17 cellular contexts compared by ENCODE assay signal in the genomic region with DNA sequence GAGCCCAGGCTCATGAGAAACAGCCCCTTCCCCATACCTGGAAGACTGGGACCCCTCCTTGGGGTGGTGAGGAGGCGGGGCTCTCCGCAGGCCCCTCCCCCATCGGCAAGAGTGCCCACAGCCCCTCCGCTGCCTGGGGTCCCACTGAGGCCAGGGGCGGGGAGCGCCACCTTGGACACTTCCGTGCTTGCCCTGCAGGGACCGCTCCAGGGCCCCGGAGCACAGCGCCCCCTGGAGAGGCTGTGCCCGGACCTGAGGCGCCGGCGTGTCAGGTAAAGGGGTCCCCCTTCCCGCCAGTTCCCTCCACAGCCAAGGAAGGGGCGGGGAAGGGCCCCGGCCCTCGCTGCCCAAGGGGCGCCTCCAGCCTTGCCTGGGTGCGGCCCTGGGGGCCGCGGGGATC. TPM values are rescaled to one million over a fixed set of nuclear protein-coding genes. Genes with fewer than 3 reads are reported as not detected.
DNase-seq lines count a peak whose midpoint lies in the region; ATAC-seq and TF ChIP-seq lines count a peak whose summit lies in the region.
"Had no signal": no experiment of that assay in that cellular context is flagged by ENCODE, and none has a peak within 500 bp of the region (broad histone marks: within the 10 kb centered on the region; RNA-seq: fewer than 3 reads in every experiment).

No MANE protein-coding gene starts in this region.

- no TSS peak for BruUV-seq in PC-3 (replicated peaks; lab: Mats Ljungman, UMichigan)

- no peak overlapping the region for H3K27ac ChIP-seq in PC-3 (ENCODE audit: low read length)
- no peak overlapping the region for H3K27ac ChIP-seq in hepatocyte
- no peak overlapping the region for H3K27ac ChIP-seq in sigmoid colon
- H3K27ac ChIP-seq: dorsolateral prefrontal cortex, neutrophil had no signal

- H3K79me2 ChIP-seq in PC-3 (ENCODE audit: low read length) (no peaks in the 10 kb centered on the region), hepatocyte (no peaks in the 10 kb centered on the region)

- no peaks in the 10 kb centered on the region for H3K9me2 ChIP-seq in PC-3 (replicated peaks; ENCODE audit: low read length)
- H3K9me2 ChIP-seq in hepatocyte (replicated peaks; ENCODE audit: insufficient read depth) = no peaks in the 10 kb centered on the region

- CTCF ChIA-PET in PC-3 (lab: Charles Lee) = no interaction called here

- H3K9ac ChIP-seq in PC-3 (ENCODE audit: low read length) = no peak overlapping the region

- intact Hi-C loops in PC-3 (cut with micrococcal nuclease) (no loop called here), sigmoid colon (cut with DNase I) (no loop called here)

- H3K4me2 ChIP-seq in PC-3 (ENCODE audit: low read length) (no peak overlapping the region), hepatocyte (no peak overlapping the region)

- peaks cover 19% of the 10 kb centered on the region for H3K36me3 ChIP-seq in PC-3 (ENCODE audit: low read depth, low read length)
- no peaks in the 10 kb centered on the region for H3K36me3 ChIP-seq in hepatocyte (replicated peaks; ENCODE audit: insufficient read depth, low read depth)
- no peaks in the 10 kb centered on the region for H3K36me3 ChIP-seq in sigmoid colon

- POLR2A ChIA-PET in PC-3 (lab: Charles Lee; ENCODE audit: unreplicated experiment) = interaction anchor here (0.5 kb wide), 1 partner anchor 295 kb away, joined by 9 read pairs; no protein-coding TSS in a partner anchor

- H3K4me3 ChIP-seq in PC-3 (ENCODE audit: low read length) (no peak overlapping the region), hepatocyte (no peak overlapping the region), sigmoid colon (no peak overlapping the region)
- H3K4me3 ChIP-seq: dorsolateral prefrontal cortex had no signal

- TF ChIP-seq EP300 in sigmoid colon (IDR thresholded peaks at IDR 0.05) = no peak

- H4K20me1 ChIP-seq in PC-3 (ENCODE audit: low read length) (no peaks in the 10 kb centered on the region), hepatocyte (ENCODE audit: insufficient read depth, poor library complexity, severe bottlenecking) (no peaks in the 10 kb centered on the region)

- no peaks in the 10 kb centered on the region for H3F3A ChIP-seq in PC-3 (ENCODE audit: low read length, unreplicated experiment)

- 85% methylated on average over 20 of the region's 22 CpGs for WGBS in hepatocyte (ENCODE audit: low lambda C conversion rate, missing lambda C conversion rate)
- WGBS in sigmoid colon, 2 donors = 67 to 87% methylated on average over 22 of the region's 22 CpGs

- H3K4me1 ChIP-seq in PC-3 (ENCODE audit: insufficient read depth, low read length) = no peaks in the 10 kb centered on the region
- H3K4me1 ChIP-seq in hepatocyte (ENCODE audit: insufficient read depth) = no peaks in the 10 kb centered on the region
- no peaks in the 10 kb centered on the region for H3K4me1 ChIP-seq in sigmoid colon

- TF ChIP-seq CTCF in GM12872 (IDR thresholded peaks at IDR 0.05; ENCODE audit: insufficient read depth, low read depth, low read length) (peak; percentile 44), PC-3 (conservative IDR thresholded peaks at IDR 0.05; ENCODE audit: low read depth, low read length) (peak; percentile 66), hepatocyte (IDR thresholded peaks at IDR 0.05; ENCODE audit: poor library complexity) (peak; percentile 21), sigmoid colon (IDR thresholded peaks at IDR 0.05) (no peak)

- no peaks in the 10 kb centered on the region for H3K27me3 ChIP-seq in PC-3 (ENCODE audit: low read length)
- no peaks in the 10 kb centered on the region for H3K27me3 ChIP-seq in hepatocyte
- H3K27me3 ChIP-seq in sigmoid colon = peaks cover 0 to 5% (median 0%) of the 10 kb centered on the region in 3 donors
- H3K27me3 ChIP-seq: neutrophil had no signal

- ATAC-seq in PC-3 (peak; percentile 10), HG03039 (IDR thresholded peaks at IDR 0.05; ENCODE audit: unreplicated experiment) (no peak), GM18868 (IDR thresholded peaks at IDR 0.05; ENCODE audit: unreplicated experiment) (no peak)

- no peak for TF ChIP-seq POLR2A in sigmoid colon (IDR thresholded peaks at IDR 0.05)

- DNase-seq in PC-3 = no peak
- DNase-seq in hepatocyte (ENCODE audit: low spot score) = no peak
- peak; percentile 53 for DNase-seq in sigmoid colon
- no peak for DNase-seq in AML-193 (lab: John Stamatoyannopoulos, UW)
- no peak for DNase-seq in globus pallidus (ENCODE audit: low spot score)
- DNase-seq: activated CD4-positive, alpha-beta T cell treated with anti-CD3 and anti-CD28 coated beads for 4 hours; activated CD8-positive, alpha-beta memory T cell treated with anti-CD3 and anti-CD28 coated beads, Interleukin-2, amount 50 U/mL, for 48 hours; C1 segment of cervical spinal cord; DND-41; dorsolateral prefrontal cortex; mesenchymal stem cell; Right ventricle myocardium superior; stimulated activated naive B cell treated with anti-CD40 and anti-IgM and Interleukin-4, amounts not matched to agents 10 μg/mL and 1 μg/mL and 100 μg/mL, for 72 hours had no signal

- H2AFZ ChIP-seq in PC-3 (ENCODE audit: low read length) = no peak overlapping the region
- H2AFZ ChIP-seq in hepatocyte = no peak overlapping the region

- no peaks in the 10 kb centered on the region for H3K9me3 ChIP-seq in PC-3 (ENCODE audit: low read length)
- H3K9me3 ChIP-seq in hepatocyte (ENCODE audit: low read depth) = no peaks in the 10 kb centered on the region
- no peaks in the 10 kb centered on the region for H3K9me3 ChIP-seq in sigmoid colon
- H3K9me3 ChIP-seq: neutrophil had no signal

RNA-seq across cellular contexts. Expression of a gene that starts 21.5 kb away (rescaled TPM):
- total RNA-seq in PC-3 (2014; rRNA removed) (102 and 128 TPM in 2 replicates), hepatocyte (40.5 and 51.0 TPM in 2 replicates), sigmoid colon (1 to 10 TPM in 1 of 4 donors, under 1 TPM in 3; 0.27 to 1.4 (median 0.44) TPM)
- polyA plus RNA-seq in hepatocyte (60.8 and 79.7 TPM in 2 replicates), sigmoid colon (100 to 1,000 TPM in 2 of 3 donors, 10 to 100 TPM in 1; 78.9 to 176 (median 138) TPM)
- total RNA-seq: Right ventricle myocardium superior had no signal

RNA-seq across cellular contexts. Expression of a gene that starts 43.4 kb away (rescaled TPM):
- not detected in 2 replicates for total RNA-seq in PC-3 (2014; rRNA removed)
- not detected in 2 replicates for total RNA-seq in hepatocyte
- polyA plus RNA-seq in hepatocyte = not detected in 2 replicates
- not detected for total RNA-seq in sigmoid colon
- 1 to 10 TPM in 1 of 3 donors, not detected in 2; 1.0 TPM for polyA plus RNA-seq in sigmoid colon
- total RNA-seq: Right ventricle myocardium superior had no signal

Comparison
In these comparisons a context has a peak if more than half of its experiments do, and no peak if none do; other contexts are left out.
1. CTCF ChIP-seq: peak in GM12872 (single experiment), PC-3 (single experiment) and hepatocyte (single experiment); none in sigmoid colon (0 of 4).
2. RNA of a gene that starts 21.5 kb away (total RNA-seq): 102 to 128 TPM in PC-3 and 40.5 to 51.0 TPM in hepatocyte; 0.27 to 1.4 TPM in sigmoid colon; every median in the first group is over 10 times any median in the second.